In genomic region chr19:43624933-43625332, GRCh38 we compare ENCODE assay signal across 9 cellular contexts. TPM values are rescaled to one million over a fixed set of nuclear protein-coding genes. Genes with fewer than 3 reads are reported as not detected.
DNase-seq lines count a peak whose midpoint lies in the region; ATAC-seq and TF ChIP-seq lines count a peak whose summit lies in the region.
"Had no signal": no experiment of that assay in that cellular context is flagged by ENCODE, and none has a peak within 500 bp of the region (broad histone marks: within the 10 kb centered on the region; RNA-seq: fewer than 3 reads in every experiment).

No MANE protein-coding gene starts in this region.

- H3K36me3 ChIP-seq in ascending aorta: no peaks in the 10 kb centered on the region

- peaks cover 0 to 7% of the 10 kb centered on the region in 2 donors for H3K4me1 ChIP-seq in ascending aorta

- H3K36me3 Mint-ChIP-seq in naive thymus-derived CD8-positive, alpha-beta T cell: no peaks in the 10 kb centered on the region

- H3K9me3 Mint-ChIP-seq in naive thymus-derived CD8-positive, alpha-beta T cell: no peaks in the 10 kb centered on the region

- POLR2A ChIA-PET in naive thymus-derived CD8-positive, alpha-beta T cell (lab: Charles Lee): no interaction called here

- TF ChIP-seq CTCF in GM12864 (IDR thresholded peaks at IDR 0.05; ENCODE audit: low read depth, low read length, missing control alignments): peak; percentile 50
- no peak for TF ChIP-seq CTCF in ascending aorta (IDR thresholded peaks at IDR 0.05)

- no peak overlapping the region for H3K27ac ChIP-seq in ascending aorta

- DNase-seq in GM12864 (ENCODE audit: low read depth) (peak; percentile 57), UCSD-AML1 (lab: John Stamatoyannopoulos, UW; ENCODE audit: unreplicated experiment) (peak; percentile 85), ascending aorta (ENCODE audit: low spot score in 2 of 2) (peak; percentile 27 to 71), NCI-H2029 treated with DMSO at 0.1 percent for 48 hours (lab: John Stamatoyannopoulos, UW) (no peak), pons (ENCODE audit: low spot score) (no peak)
- peak; percentile 73 to 91 (median 82) for DNase-seq in naive thymus-derived CD8-positive, alpha-beta T cell

- H3K27me3 ChIP-seq in ascending aorta: no peaks in the 10 kb centered on the region

- peaks cover 2 to 18% (median 11%) of the 10 kb centered on the region in 5 donors for H3K27me3 Mint-ChIP-seq in naive thymus-derived CD8-positive, alpha-beta T cell

- intact Hi-C loops in ascending aorta (cut with DNase I): no loop called here

- H3K4me3 ChIP-seq in GM12864 (ENCODE audit: low read depth, low read length) (no peak overlapping the region), ascending aorta (no peak overlapping the region)

- peak; percentile 81 to 92 for ATAC-seq in naive thymus-derived CD8-positive, alpha-beta T cell
- ATAC-seq in GM18511 (IDR thresholded peaks at IDR 0.05; ENCODE audit: unreplicated experiment): no peak
- ATAC-seq in HG03520 (IDR thresholded peaks at IDR 0.05; ENCODE audit: unreplicated experiment): no peak

- H3K4me1 Mint-ChIP-seq in naive thymus-derived CD8-positive, alpha-beta T cell: peaks cover 23 to 44% (median 34%) of the 10 kb centered on the region in 4 donors

- H3K4me3 Mint-ChIP-seq in naive thymus-derived CD8-positive, alpha-beta T cell: peak overlapping the region in 5 of 10 donors; percentile 25 to 75 (median 53)

- no peaks in the 10 kb centered on the region for H3K9me3 ChIP-seq in ascending aorta

- peak overlapping the region in 5 of 10 donors; percentile 50 to 75 (median 65) for H3K27ac Mint-ChIP-seq in naive thymus-derived CD8-positive, alpha-beta T cell

RNA-seq across cellular contexts. Expression of gene ZNF428, which starts 5.5 kb away (rescaled TPM):
- 37.3 TPM for total RNA-seq in ascending aorta
- total RNA-seq in naive thymus-derived CD8-positive, alpha-beta T cell: 10 to 100 TPM; 31.2 to 31.6 TPM
- polyA plus RNA-seq in naive thymus-derived CD8-positive, alpha-beta T cell: 10 to 100 TPM; 16.5 to 20.6 (median 18.3) TPM

RNA-seq across cellular contexts. Expression of gene SRRM5, which starts 13.0 kb away (rescaled TPM):
- total RNA-seq in ascending aorta: 0.32 TPM
- 1 to 10 TPM; 1.4 TPM for total RNA-seq in naive thymus-derived CD8-positive, alpha-beta T cell
- polyA plus RNA-seq in naive thymus-derived CD8-positive, alpha-beta T cell: under 1 TPM in 2 of 3 donors, not detected in 1; 0.08 to 0.94 TPM
- total RNA-seq: skeletal muscle tissue had no signal

RNA-seq across cellular contexts. Expression of gene CADM4, which starts 14.7 kb away (rescaled TPM):
- 3.5 TPM for total RNA-seq in ascending aorta
- under 1 TPM; 0.39 to 0.63 TPM for total RNA-seq in naive thymus-derived CD8-positive, alpha-beta T cell
- polyA plus RNA-seq in naive thymus-derived CD8-positive, alpha-beta T cell: not detected

RNA-seq across cellular contexts. Expression of gene ZNF576, which starts 28.5 kb away (rescaled TPM):
- total RNA-seq in ascending aorta: 3.1 TPM
- 10 to 100 TPM; 17.1 to 17.8 TPM for total RNA-seq in naive thymus-derived CD8-positive, alpha-beta T cell
- 10 to 100 TPM in 1 of 3 donors, 1 to 10 TPM in 2; 6.2 to 10.4 (median 9.3) TPM for polyA plus RNA-seq in naive thymus-derived CD8-positive, alpha-beta T cell

RNA-seq across cellular contexts. Expression of gene IRGQ, which starts 29.0 kb away (rescaled TPM):
- total RNA-seq in ascending aorta: 17.2 TPM
- total RNA-seq in naive thymus-derived CD8-positive, alpha-beta T cell: 10 to 100 TPM; 14.9 to 15.7 TPM
- polyA plus RNA-seq in naive thymus-derived CD8-positive, alpha-beta T cell: 1 to 10 TPM in 1 of 3 donors, under 1 TPM in 2; 0.37 to 1.1 (median 0.82) TPM

Comparison
In these comparisons a context has a peak if more than half of its experiments do, and no peak if none do; other contexts are left out.
1. DNase-seq: peak in GM12864 (single experiment), UCSD-AML1 (single experiment), ascending aorta (2 of 2) and naive thymus-derived CD8-positive, alpha-beta T cell (10 of 10); none in NCI-H2029 treated with DMSO at 0.1 percent for 48 hours (single experiment) and pons (single experiment).
2. ATAC-seq: peak in naive thymus-derived CD8-positive, alpha-beta T cell (2 of 2); none in GM18511 (single experiment) and HG03520 (single experiment).